8 cellular contexts compared by ENCODE assay signal in the genomic region with DNA sequence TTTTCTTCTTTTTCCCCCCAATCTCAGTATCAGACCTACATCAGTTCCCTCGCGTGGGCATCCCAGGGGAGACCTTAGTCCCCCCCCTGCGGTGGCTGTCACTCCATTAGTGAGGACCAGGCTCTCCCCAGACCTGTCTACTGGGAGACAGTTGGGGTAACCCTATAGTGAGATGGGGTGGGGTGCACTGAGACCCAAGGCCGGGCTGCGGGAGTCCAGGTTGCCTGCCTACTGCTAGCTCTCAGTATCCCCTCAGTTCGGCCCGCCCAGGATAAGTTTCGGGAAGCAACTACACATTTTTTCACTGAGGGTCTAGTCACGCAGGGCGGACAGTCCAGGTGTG. TPM values are rescaled to one million over a fixed set of nuclear protein-coding genes. Genes with fewer than 3 reads are reported as not detected.
DNase-seq lines count a peak whose midpoint lies in the region; ATAC-seq and TF ChIP-seq lines count a peak whose summit lies in the region.

No MANE protein-coding gene starts in this region.

- no peaks in the 10 kb centered on the region for H3K9me3 ChIP-seq in Peyer's patch

- H3K27ac ChIP-seq in Peyer's patch = peak overlapping the region; percentile 85 to 96 (median 90)

- no peaks in the 10 kb centered on the region for H3K27me3 ChIP-seq in Peyer's patch

- H3K36me3 ChIP-seq in Peyer's patch = no peaks in the 10 kb centered on the region

- peak overlapping the region; percentile 60; the same call in 1 of the 2 replicates for H3K4me3 ChIP-seq in GM08714 (ENCODE audit: low read length)
- H3K4me3 ChIP-seq in Peyer's patch = peak overlapping the region; percentile 90 to 100 (median 92)
- peak overlapping the region; percentile 66 for H3K4me3 ChIP-seq in fibroblast of pulmonary artery (replicated peaks; ENCODE audit: low read depth, low read length)
- H3K4me3 ChIP-seq in retinal pigment epithelial cell (ENCODE audit: low read length) = peak overlapping the region; percentile 66

- ATAC-seq in HG03565 (IDR thresholded peaks at IDR 0.05; ENCODE audit: unreplicated experiment) = no peak

- no peak for TF ChIP-seq POLR2A in Peyer's patch (IDR thresholded peaks at IDR 0.05)

- no peak for DNase-seq in Peyer's patch
- DNase-seq in fibroblast of pulmonary artery (ENCODE audit: low read depth) = no peak
- DNase-seq in retinal pigment epithelial cell (ENCODE audit: low read depth) = no peak
- DNase-seq in NCI-H187 (lab: John Stamatoyannopoulos, UW) = no peak
- DNase-seq in NK-92 treated with Interleukin-12 subunit alpha and Interleukin-12 subunit beta, amount 100 ng/mL, for 24 hours (lab: John Stamatoyannopoulos, UW) = no peak
- no peak for DNase-seq in NCI-H82 (lab: John Stamatoyannopoulos, UW)

- H3K4me1 ChIP-seq in Peyer's patch = peaks cover 0 to 17% (median 7%) of the 10 kb centered on the region in 4 donors

- TF ChIP-seq CTCF in Peyer's patch (IDR thresholded peaks at IDR 0.05) (no peak), fibroblast of pulmonary artery (IDR thresholded peaks at IDR 0.05; ENCODE audit: low read length, missing control alignments) (no peak), retinal pigment epithelial cell (conservative IDR thresholded peaks at IDR 0.05; ENCODE audit: low read depth, low read length) (no peak)

RNA-seq across cellular contexts. Expression of a gene that starts 0.7 kb away (rescaled TPM):
- total RNA-seq in Peyer's patch = 10 to 100 TPM; 11.2 to 27.2 (median 19.9) TPM
